In the genomic region with DNA sequence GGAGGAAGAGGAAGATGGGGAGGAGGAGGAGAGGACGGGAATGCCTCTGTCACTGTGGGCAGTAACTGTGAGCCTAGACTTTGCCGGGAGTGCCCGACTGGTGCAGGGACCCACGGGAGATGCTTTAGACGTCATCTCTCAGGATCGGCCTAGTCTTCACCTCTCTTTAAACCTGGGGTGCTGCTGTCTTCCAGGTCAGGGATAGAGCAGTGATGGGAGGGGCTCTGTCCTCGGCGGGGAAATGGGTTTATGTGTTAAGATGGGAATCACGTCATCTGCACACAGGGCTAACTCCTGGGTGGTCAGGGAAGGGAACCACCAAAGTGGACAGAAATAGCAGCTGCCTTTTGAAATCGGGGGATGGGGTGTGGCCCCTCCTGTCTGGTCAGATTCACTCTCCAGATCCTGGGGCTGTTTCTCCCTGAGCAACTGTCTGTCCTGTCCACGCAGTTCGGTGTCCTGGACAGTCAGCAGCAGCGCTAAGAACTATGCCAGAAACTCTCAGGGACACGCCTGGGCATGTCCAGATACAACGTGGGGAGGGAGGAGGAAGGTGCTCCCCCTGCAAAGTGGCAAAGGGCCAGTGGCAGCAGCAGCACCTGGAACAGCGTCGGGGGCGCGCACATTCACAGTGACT, we compare ENCODE assay signal across 8 cellular contexts. TPM values are rescaled to one million over a fixed set of nuclear protein-coding genes. Genes with fewer than 3 reads are reported as not detected.
A peak's percentile ranks its signal among the peaks of the same experiment; 100 is the strongest.
DNase-seq lines count a peak whose midpoint lies in the region; ATAC-seq and TF ChIP-seq lines count a peak whose summit lies in the region.

No MANE protein-coding gene starts in this region.

- H3K9me3 ChIP-seq in RWPE2 (ENCODE audit: severe bottlenecking) = no peaks in the 10 kb centered on the region
- no peaks in the 10 kb centered on the region for H3K9me3 ChIP-seq in psoas muscle

- CTCF ChIA-PET in activated CD8-positive, alpha-beta memory T cell treated with anti-CD3 and anti-CD28 coated beads, Interleukin-2, amount 10 ng/mL, durations not matched to agents 7 days and 5 days (lab: Charles Lee) = no interaction called here

- peaks cover under 1% of the 10 kb centered on the region for H3K9me3 Mint-ChIP-seq in activated CD8-positive, alpha-beta memory T cell treated with anti-CD3 and anti-CD28 coated beads, Interleukin-2, amount 10 ng/mL, durations not matched to agents 7 days and 5 days (ENCODE audit: low read depth)

- peak; percentile 21 for ATAC-seq in activated CD8-positive, alpha-beta memory T cell treated with anti-CD3 and anti-CD28 coated beads, Interleukin-2, amount 10 ng/mL, durations not matched to agents 7 days and 5 days
- ATAC-seq in RWPE2 (ENCODE audit: low read depth) (peak; percentile 51), psoas muscle (peak; percentile 48 to 81 (median 73)), GM18867 (IDR thresholded peaks at IDR 0.05; ENCODE audit: unreplicated experiment) (no peak), GM18505 (IDR thresholded peaks at IDR 0.05; ENCODE audit: unreplicated experiment) (no peak)

- H3K27ac Mint-ChIP-seq in activated CD8-positive, alpha-beta memory T cell treated with anti-CD3 and anti-CD28 coated beads, Interleukin-2, amount 10 ng/mL, durations not matched to agents 7 days and 5 days = peak overlapping the region; percentile 0

- peaks cover 17% of the 10 kb centered on the region for H3K4me1 Mint-ChIP-seq in activated CD8-positive, alpha-beta memory T cell treated with anti-CD3 and anti-CD28 coated beads, Interleukin-2, amount 10 ng/mL, durations not matched to agents 7 days and 5 days

- H3K4me1 ChIP-seq in RWPE2 (ENCODE audit: insufficient read depth, poor library complexity, severe bottlenecking) = peaks cover 35% of the 10 kb centered on the region
- H3K4me1 ChIP-seq in psoas muscle = peaks cover 40% of the 10 kb centered on the region

- H3K36me3 ChIP-seq in RWPE2 (ENCODE audit: low read depth) = peaks cover 43% of the 10 kb centered on the region
- H3K36me3 ChIP-seq in psoas muscle (ENCODE audit: insufficient read depth in 1 of 2, low read depth in 1 of 2) = peaks cover 2 to 40% of the 10 kb centered on the region in 2 donors

- H3K27me3 Mint-ChIP-seq in activated CD8-positive, alpha-beta memory T cell treated with anti-CD3 and anti-CD28 coated beads, Interleukin-2, amount 10 ng/mL, durations not matched to agents 7 days and 5 days = no peaks in the 10 kb centered on the region

- H3K4me3 ChIP-seq in RWPE2 (ENCODE audit: severe bottlenecking) (no peak overlapping the region), psoas muscle (peak overlapping the region; percentile 3)

- no peaks in the 10 kb centered on the region for H3K36me3 Mint-ChIP-seq in activated CD8-positive, alpha-beta memory T cell treated with anti-CD3 and anti-CD28 coated beads, Interleukin-2, amount 10 ng/mL, durations not matched to agents 7 days and 5 days

- intact Hi-C loops in psoas muscle (cut with DNase I) = loop anchor here in 1 of 2 donors (2.0 kb wide), 1 partner anchor 26 kb away; no protein-coding TSS in a partner anchor

- peak overlapping the region; percentile 98 for H3K27ac ChIP-seq in RWPE2 (ENCODE audit: poor library complexity, severe bottlenecking)
- peak overlapping the region; percentile 88 for H3K27ac ChIP-seq in psoas muscle

- TF ChIP-seq CTCF in RWPE2 (IDR thresholded peaks at IDR 0.05; ENCODE audit: poor library complexity, severe bottlenecking) = no peak
- no peak for TF ChIP-seq CTCF in psoas muscle (IDR thresholded peaks at IDR 0.05)

- no peak for TF ChIP-seq POLR2A in GM18505 (IDR thresholded peaks at IDR 0.05; ENCODE audit: borderline replicate concordance, extremely low read depth, insufficient read depth, insufficient read length)

- no peak overlapping the region for H3K4me3 Mint-ChIP-seq in activated CD8-positive, alpha-beta memory T cell treated with anti-CD3 and anti-CD28 coated beads, Interleukin-2, amount 10 ng/mL, durations not matched to agents 7 days and 5 days

- H3K27me3 ChIP-seq in RWPE2 (ENCODE audit: insufficient read depth, poor library complexity, severe bottlenecking) (no peaks in the 10 kb centered on the region), psoas muscle (ENCODE audit: insufficient read depth in 3 of 3, low read length in 2 of 3) (no peaks in the 10 kb centered on the region)

- WGBS in psoas muscle, 3 donors = 16 to 29% (median 17%) methylated on average over 18 to 19 of the region's 19 CpGs

- DNase-seq in activated CD8-positive, alpha-beta memory T cell treated with anti-CD3 and anti-CD28 coated beads, Interleukin-2, amount 10 ng/mL, durations not matched to agents 7 days and 5 days = no peak
- DNase-seq in activated CD8-positive, alpha-beta memory T cell treated with anti-CD3 and anti-CD28 coated beads, Interleukin-2, amount 50 U/mL, for 4 hours = no peak
- peak; percentile 94 for DNase-seq in RWPE2 (ENCODE audit: low spot score)
- DNase-seq in fibroblast of peridontal ligament (ENCODE audit: extremely low read depth) = peak; percentile 79
- DNase-seq in psoas muscle = peak; percentile 58 to 79
- DNase-seq in epidermal melanocyte (ENCODE audit: insufficient read length, low spot score) = no peak

RNA-seq across cellular contexts. Expression of gene GAS6, which starts 26.8 kb away (rescaled TPM):
- total RNA-seq in activated CD8-positive, alpha-beta memory T cell treated with anti-CD3 and anti-CD28 coated beads, Interleukin-2, amount 10 ng/mL, durations not matched to agents 7 days and 5 days = under 1 TPM; 0.15 to 0.23 TPM
- 100 to 1,000 TPM in 1 of 4 donors, 10 to 100 TPM in 3; 65.5 to 103 (median 75.9) TPM for total RNA-seq in psoas muscle
- 10 to 100 TPM; 51.6 to 90.9 (median 52.1) TPM for polyA plus RNA-seq in psoas muscle

Comparison
In these comparisons a context has a peak if more than half of its experiments do, and no peak if none do; other contexts are left out.
1. ATAC-seq: peak in activated CD8-positive, alpha-beta memory T cell treated with anti-CD3 and anti-CD28 coated beads, Interleukin-2, amount 10 ng/mL, durations not matched to agents 7 days and 5 days (single experiment), RWPE2 (single experiment) and psoas muscle (4 of 4); none in GM18867 (single experiment) and GM18505 (single experiment).
2. DNase-seq: peak in RWPE2 (single experiment), fibroblast of peridontal ligament (single experiment) and psoas muscle (2 of 2); none in activated CD8-positive, alpha-beta memory T cell treated with anti-CD3 and anti-CD28 coated beads, Interleukin-2, amount 10 ng/mL, durations not matched to agents 7 days and 5 days (single experiment), activated CD8-positive, alpha-beta memory T cell treated with anti-CD3 and anti-CD28 coated beads, Interleukin-2, amount 50 U/mL, for 4 hours (single experiment) and epidermal melanocyte (single experiment).
3. RNA of gene GAS6, which starts 26.8 kb away (total RNA-seq): 65.5 to 103 TPM in psoas muscle; 0.15 to 0.23 TPM in activated CD8-positive, alpha-beta memory T cell treated with anti-CD3 and anti-CD28 coated beads, Interleukin-2, amount 10 ng/mL, durations not matched to agents 7 days and 5 days; every median in the first group is over 10 times any median in the second.